In genomic region chr11:112770487-112770886, GRCh38 we compare ENCODE assay signal across 23 cellular contexts.
DNase-seq lines count a peak whose midpoint lies in the region; ATAC-seq and TF ChIP-seq lines count a peak whose summit lies in the region.
"Had no signal": no experiment of that assay in that cellular context is flagged by ENCODE, and none has a peak within 500 bp of the region (broad histone marks: within the 10 kb centered on the region; RNA-seq: fewer than 3 reads in every experiment).

No MANE protein-coding gene starts in this region.

- H3F3A ChIP-seq in SK-N-SH (replicated peaks; ENCODE audit: insufficient read depth): no peaks in the 10 kb centered on the region

- no peak for TF ChIP-seq RAD21 in SK-N-SH (IDR thresholded peaks at IDR 0.05; ENCODE audit: low read length)

- H3K27ac ChIP-seq in heart right ventricle (peak overlapping the region in 7 of 10 donors; percentile 25 to 74 (median 53)), temporal lobe (ENCODE audit: low read depth, low read length) (peak overlapping the region; percentile 84), SK-N-SH (ENCODE audit: low read depth in 2 of 2, low read length in 1 of 2) (no peak overlapping the region)
- H3K27ac ChIP-seq: adrenal gland, hepatocyte, testis had no signal

- H3K4me3 ChIP-seq in heart right ventricle (no peak overlapping the region), SK-N-SH (ENCODE audit: low read depth in 2 of 2, low read length in 1 of 2) (no peak overlapping the region)
- H3K4me3 ChIP-seq: adrenal gland, hepatocyte, lung, testis had no signal

- TF ChIP-seq EP300 in SK-N-SH (IDR thresholded peaks at IDR 0.05; ENCODE audit: borderline replicate concordance in 1 of 2, low read depth in 1 of 2, low read length in 1 of 2): no peak

- peak overlapping the region; percentile 56 for H3K27ac Mint-ChIP-seq in central memory CD8-positive, alpha-beta T cell (ENCODE audit: low read depth)
- H3K27ac Mint-ChIP-seq in nephron: peak overlapping the region; percentile 34 to 67 (median 50)
- no peak overlapping the region for H3K27ac Mint-ChIP-seq in activated CD4-positive, alpha-beta T cell treated with anti-CD3 and anti-CD28 coated beads, Interleukin-2, amount 10 ng/mL, durations not matched to agents 24 days and 14 days
- H3K27ac Mint-ChIP-seq: activated T-cell treated with anti-CD3 and anti-CD28 coated beads, Interleukin-2, amount 50 U/mL, for 24 hours; CD4-positive, alpha-beta T cell; stimulated activated memory B cell treated with anti-CD40 and anti-IgM and Interleukin-4, amounts not matched to agents 10 μg/mL and 1 μg/mL and 100 μg/mL, for 72 hours had no signal

- no peak overlapping the region for H2AFZ ChIP-seq in SK-N-SH (ENCODE audit: low read depth)
- H2AFZ ChIP-seq: hepatocyte had no signal

- DNase-seq in central memory CD8-positive, alpha-beta T cell (ENCODE audit: low spot score in 2 of 2): no peak
- DNase-seq in heart right ventricle (peak in 1 of 2 donors; percentile 40), SK-N-SH (no peak)
- DNase-seq in activated CD4-positive, alpha-beta T cell treated with anti-CD3 and anti-CD28 coated beads, Interleukin-2, amount 10 ng/mL, durations not matched to agents 24 days and 14 days: no peak
- DNase-seq: activated CD4-positive, alpha-beta T cell treated with anti-CD3 and anti-CD28 coated beads for 4 hours; activated T-cell treated with anti-CD3 and anti-CD28 coated beads, Interleukin-2, amount 50 U/mL, for 24 hours; adrenal gland; CD4-positive, alpha-beta T cell; central memory CD4-positive, alpha-beta T cell; DMS 273 treated with DMSO at 0.1 percent for 48 hours; islet precursor cell; NCI-H1092 treated with DMSO at 0.1 percent for 48 hours; NCI-H2081 treated with DMSO at 0.1 percent for 48 hours; NCI-H446; retina; stimulated activated CD4-positive, alpha-beta T cell treated with anti-CD3 and anti-CD28 coated beads, Interleukin-4, amount 100 ng/mL, for 1 hour; testis had no signal

- peaks cover 0 to 5% (median 0%) of the 10 kb centered on the region in 7 donors for H3K27me3 ChIP-seq in heart right ventricle
- H3K27me3 ChIP-seq in SK-N-SH (ENCODE audit: insufficient read depth): no peaks in the 10 kb centered on the region
- H3K27me3 ChIP-seq: adrenal gland, hepatocyte, testis had no signal

- intact Hi-C loops in heart right ventricle (cut with DNase I): loop anchor here in 1 of 10 donors (10.0 kb wide), 1 partner anchor 344 kb away; no protein-coding TSS in a partner anchor
- intact Hi-C loops in activated CD4-positive, alpha-beta T cell treated with anti-CD3 and anti-CD28 coated beads, Interleukin-2, amount 10 ng/mL, durations not matched to agents 24 days and 14 days (cut with micrococcal nuclease): no loop called here

- no peak overlapping the region for H3K9ac ChIP-seq in SK-N-SH

- POLR2A ChIA-PET in SK-N-SH (lab: Yijun Ruan, JAX): no interaction called here

- CTCF ChIA-PET in SK-N-SH (lab: Yijun Ruan, JAX): interaction anchor here (0.8 kb wide), 1 partner anchor 11 kb away, joined by 3 read pairs; no protein-coding TSS in a partner anchor

- no peak overlapping the region for H3K4me3 Mint-ChIP-seq in central memory CD8-positive, alpha-beta T cell
- H3K4me3 Mint-ChIP-seq in nephron: no peak overlapping the region
- no peak overlapping the region for H3K4me3 Mint-ChIP-seq in activated CD4-positive, alpha-beta T cell treated with anti-CD3 and anti-CD28 coated beads, Interleukin-2, amount 10 ng/mL, durations not matched to agents 24 days and 14 days
- H3K4me3 Mint-ChIP-seq: activated T-cell treated with anti-CD3 and anti-CD28 coated beads, Interleukin-2, amount 50 U/mL, for 24 hours; CD4-positive, alpha-beta T cell; stimulated activated memory B cell treated with anti-CD40 and anti-IgM and Interleukin-4, amounts not matched to agents 10 μg/mL and 1 μg/mL and 100 μg/mL, for 72 hours had no signal

- peaks cover 37% of the 10 kb centered on the region for H3K27me3 Mint-ChIP-seq in central memory CD8-positive, alpha-beta T cell
- H3K27me3 Mint-ChIP-seq in nephron (ENCODE audit: low read depth): no peaks in the 10 kb centered on the region
- H3K27me3 Mint-ChIP-seq in activated CD4-positive, alpha-beta T cell treated with anti-CD3 and anti-CD28 coated beads, Interleukin-2, amount 10 ng/mL, durations not matched to agents 24 days and 14 days: no peaks in the 10 kb centered on the region
- H3K27me3 Mint-ChIP-seq: stimulated activated memory B cell treated with anti-CD40 and anti-IgM and Interleukin-4, amounts not matched to agents 10 μg/mL and 1 μg/mL and 100 μg/mL, for 72 hours had no signal

- 74 to 85% methylated on average over 3 of the region's 3 CpGs for WGBS in heart right ventricle, 2 donors
- WGBS in SK-N-SH (ENCODE audit: low lambda C conversion rate): 86% methylated on average over 3 of the region's 3 CpGs

- H3K9me3 ChIP-seq in heart right ventricle: no peaks in the 10 kb centered on the region
- H3K9me3 ChIP-seq in SK-N-SH: no peaks in the 10 kb centered on the region
- H3K9me3 ChIP-seq: adrenal gland, testis had no signal

- no peak for ATAC-seq in central memory CD8-positive, alpha-beta T cell (replicated peaks; ENCODE audit: extremely low read depth, poor library complexity, severe bottlenecking)
- ATAC-seq in heart right ventricle (peak; percentile 53 to 89 (median 69)), GM18868 (IDR thresholded peaks at IDR 0.05; ENCODE audit: unreplicated experiment) (no peak)
- ATAC-seq: stimulated activated memory B cell treated with anti-CD40 and anti-IgM and Interleukin-4, amounts not matched to agents 10 μg/mL and 1 μg/mL and 100 μg/mL, for 72 hours had no signal

- no peak for TF ChIP-seq CTCF in heart right ventricle (IDR thresholded peaks at IDR 0.05)
- TF ChIP-seq CTCF in nephron (IDR thresholded peaks at IDR 0.05; ENCODE audit: unreplicated experiment in 3 of 3): no peak
- no peak for TF ChIP-seq CTCF in SK-N-SH (IDR thresholded peaks at IDR 0.05)

- no peak overlapping the region for H3K4me2 ChIP-seq in SK-N-SH
- H3K4me2 ChIP-seq: hepatocyte had no signal

- H4K20me1 ChIP-seq in SK-N-SH (ENCODE audit: insufficient read depth): no peaks in the 10 kb centered on the region

- H3K36me3 ChIP-seq in heart right ventricle (no peaks in the 10 kb centered on the region), SK-N-SH (replicated peaks in 1 of 2; ENCODE audit: control insufficient read depth in 1 of 2, insufficient read depth in 2 of 2, low read length in 1 of 2) (no peaks in the 10 kb centered on the region)
- H3K36me3 ChIP-seq: adrenal gland had no signal

- H3K4me1 ChIP-seq in heart right ventricle (peaks cover 0 to 18% (median 4%) of the 10 kb centered on the region in 9 donors), SK-N-SH (ENCODE audit: control insufficient read depth in 1 of 2, insufficient read depth in 2 of 2, low read depth in 1 of 2, low read length in 1 of 2) (peaks cover 0 to 12% of the 10 kb centered on the region in 2 experiments; a peak in 2 of 4 replicates)
- H3K4me1 ChIP-seq: adrenal gland, testis had no signal

- H3K9me2 ChIP-seq in SK-N-SH: no peaks in the 10 kb centered on the region

- H3K4me1 Mint-ChIP-seq in central memory CD8-positive, alpha-beta T cell: no peaks in the 10 kb centered on the region
- peaks cover 40% of the 10 kb centered on the region for H3K4me1 Mint-ChIP-seq in nephron
- H3K4me1 Mint-ChIP-seq in activated CD4-positive, alpha-beta T cell treated with anti-CD3 and anti-CD28 coated beads, Interleukin-2, amount 10 ng/mL, durations not matched to agents 24 days and 14 days: peaks cover 2% of the 10 kb centered on the region
- H3K4me1 Mint-ChIP-seq: stimulated activated memory B cell treated with anti-CD40 and anti-IgM and Interleukin-4, amounts not matched to agents 10 μg/mL and 1 μg/mL and 100 μg/mL, for 72 hours had no signal

- H3K9me3 Mint-ChIP-seq in central memory CD8-positive, alpha-beta T cell: no peaks in the 10 kb centered on the region
- no peaks in the 10 kb centered on the region for H3K9me3 Mint-ChIP-seq in nephron
- no peaks in the 10 kb centered on the region for H3K9me3 Mint-ChIP-seq in activated CD4-positive, alpha-beta T cell treated with anti-CD3 and anti-CD28 coated beads, Interleukin-2, amount 10 ng/mL, durations not matched to agents 24 days and 14 days
- H3K9me3 Mint-ChIP-seq: activated T-cell treated with anti-CD3 and anti-CD28 coated beads, Interleukin-2, amount 50 U/mL, for 24 hours; CD4-positive, alpha-beta T cell had no signal

- no peaks in the 10 kb centered on the region for H3K79me2 ChIP-seq in SK-N-SH (ENCODE audit: insufficient read depth)
- H3K79me2 ChIP-seq: hepatocyte had no signal

- peaks cover 1% of the 10 kb centered on the region for H3K36me3 Mint-ChIP-seq in central memory CD8-positive, alpha-beta T cell (ENCODE audit: insufficient read depth)
- no peaks in the 10 kb centered on the region for H3K36me3 Mint-ChIP-seq in nephron (ENCODE audit: low read depth)
- H3K36me3 Mint-ChIP-seq in activated CD4-positive, alpha-beta T cell treated with anti-CD3 and anti-CD28 coated beads, Interleukin-2, amount 10 ng/mL, durations not matched to agents 24 days and 14 days (ENCODE audit: low read depth): no peaks in the 10 kb centered on the region
- H3K36me3 Mint-ChIP-seq: stimulated activated memory B cell treated with anti-CD40 and anti-IgM and Interleukin-4, amounts not matched to agents 10 μg/mL and 1 μg/mL and 100 μg/mL, for 72 hours had no signal

TF ChIP-seq in SK-N-SH, 30 proteins besides CTCF, POLR2A, EP300 and RAD21 (continues in another document):
- TF ChIP-seq POLR2AphosphoS5 (IDR thresholded peaks at IDR 0.05; ENCODE audit: low read depth, low read length): no peak
- no peak for TF ChIP-seq JUND (IDR thresholded peaks at IDR 0.05)
- TF ChIP-seq FOXM1 (IDR thresholded peaks at IDR 0.05; ENCODE audit: low read depth): no peak
- TF ChIP-seq USF1 (IDR thresholded peaks at IDR 0.05; ENCODE audit: borderline replicate concordance, low read depth): no peak
- TF ChIP-seq MAX (IDR thresholded peaks at IDR 0.05; ENCODE audit: low read depth): no peak

Comparison
In these comparisons a context has a peak if more than half of its experiments do, and no peak if none do; other contexts are left out.
1. ATAC-seq: peak in heart right ventricle (8 of 8); none in central memory CD8-positive, alpha-beta T cell (single experiment) and GM18868 (single experiment).
2. H3K27ac ChIP-seq: peak in heart right ventricle (7 of 10) and temporal lobe (single experiment); none in SK-N-SH (0 of 2).